Comparison of ENCODE assay signal across 1 cellular context in genomic region chr11:47342036-47342803, GRCh38.
TF ChIP-seq lines count a peak whose summit lies in the region.

No MANE protein-coding gene starts in this region.

TF ChIP-seq in K562, 482 proteins besides CTCF, POLR2A, EP300 and RAD21:
- TF ChIP-seq, protein P1, sequence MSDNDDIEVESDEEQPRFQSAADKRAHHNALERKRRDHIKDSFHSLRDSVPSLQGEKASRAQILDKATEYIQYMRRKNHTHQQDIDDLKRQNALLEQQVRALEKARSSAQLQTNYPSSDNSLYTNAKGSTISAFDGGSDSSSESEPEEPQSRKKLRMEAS (CRISPR knock-in tag; IDR thresholded peaks at IDR 0.05), result 0 out of 2 replicates have a peak, but pooled peaks have one; percentile 17
- TF ChIP-seq IRF9 (tag; IDR thresholded peaks at IDR 0.05), result no peak
